ENCODE assay signal across 1 cellular context in genomic region chr1:248840946-248841345, GRCh38.
TF ChIP-seq lines count a peak whose summit lies in the region.

No MANE protein-coding gene starts in this region.

TF ChIP-seq in K562, 482 proteins besides CTCF, POLR2A, EP300 and RAD21:
- TF ChIP-seq MAFG (tag; conservative IDR thresholded peaks at IDR 0.05) (no peak), RAD51 (IDR thresholded peaks at IDR 0.05; ENCODE audit: borderline replicate concordance, low read depth) (no peak), ZNF764 (CRISPR knock-in tag; IDR thresholded peaks at IDR 0.05; ENCODE audit: low read depth) (no peak), ZNF778 (CRISPR knock-in tag; IDR thresholded peaks at IDR 0.05) (no peak), PTBP1 (IDR thresholded peaks at IDR 0.05; ENCODE audit: low read depth, low read length) (no peak), ZNF785 (CRISPR knock-in tag; IDR thresholded peaks at IDR 0.05) (no peak), ZNF449 (CRISPR knock-in tag; IDR thresholded peaks at IDR 0.05) (no peak), THAP7 (CRISPR knock-in tag; IDR thresholded peaks at IDR 0.05) (no peak), TRIM24 (IDR thresholded peaks at IDR 0.05) (no peak), NCOA6 (IDR thresholded peaks at IDR 0.05) (no peak), KDM4B (IDR thresholded peaks at IDR 0.05; ENCODE audit: borderline replicate concordance in 2 of 2, low read depth in 1 of 2) (no peak), SMARCA4 (IDR thresholded peaks at IDR 0.05) (no peak), ZNF224 (CRISPR knock-in tag; IDR thresholded peaks at IDR 0.05) (no peak), ZNF830 (CRISPR knock-in tag; IDR thresholded peaks at IDR 0.05) (no peak), SIN3A (IDR thresholded peaks at IDR 0.05; ENCODE audit: borderline replicate concordance in 2 of 2, control insufficient read depth in 1 of 2, low read depth in 2 of 2, low read length in 2 of 2) (no peak), FUS (optimal IDR thresholded peaks at IDR 0.05; ENCODE audit: low read depth, low read length) (no peak)
- TF ChIP-seq, protein P1, sequence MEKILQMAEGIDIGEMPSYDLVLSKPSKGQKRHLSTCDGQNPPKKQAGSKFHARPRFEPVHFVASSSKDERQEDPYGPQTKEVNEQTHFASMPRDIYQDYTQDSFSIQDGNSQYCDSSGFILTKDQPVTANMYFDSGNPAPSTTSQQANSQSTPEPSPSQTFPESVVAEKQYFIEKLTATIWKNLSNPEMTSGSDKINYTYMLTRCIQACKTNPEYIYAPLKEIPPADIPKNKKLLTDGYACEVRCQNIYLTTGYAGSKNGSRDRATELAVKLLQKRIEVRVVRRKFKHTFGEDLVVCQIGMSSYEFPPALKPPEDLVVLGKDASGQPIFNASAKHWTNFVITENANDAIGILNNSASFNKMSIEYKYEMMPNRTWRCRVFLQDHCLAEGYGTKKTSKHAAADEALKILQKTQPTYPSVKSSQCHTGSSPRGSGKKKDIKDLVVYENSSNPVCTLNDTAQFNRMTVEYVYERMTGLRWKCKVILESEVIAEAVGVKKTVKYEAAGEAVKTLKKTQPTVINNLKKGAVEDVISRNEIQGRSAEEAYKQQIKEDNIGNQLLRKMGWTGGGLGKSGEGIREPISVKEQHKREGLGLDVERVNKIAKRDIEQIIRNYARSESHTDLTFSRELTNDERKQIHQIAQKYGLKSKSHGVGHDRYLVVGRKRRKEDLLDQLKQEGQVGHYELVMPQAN (IDR thresholded peaks at IDR 0.05; ENCODE audit: borderline replicate concordance), result no peak
- TF ChIP-seq, protein P2, sequence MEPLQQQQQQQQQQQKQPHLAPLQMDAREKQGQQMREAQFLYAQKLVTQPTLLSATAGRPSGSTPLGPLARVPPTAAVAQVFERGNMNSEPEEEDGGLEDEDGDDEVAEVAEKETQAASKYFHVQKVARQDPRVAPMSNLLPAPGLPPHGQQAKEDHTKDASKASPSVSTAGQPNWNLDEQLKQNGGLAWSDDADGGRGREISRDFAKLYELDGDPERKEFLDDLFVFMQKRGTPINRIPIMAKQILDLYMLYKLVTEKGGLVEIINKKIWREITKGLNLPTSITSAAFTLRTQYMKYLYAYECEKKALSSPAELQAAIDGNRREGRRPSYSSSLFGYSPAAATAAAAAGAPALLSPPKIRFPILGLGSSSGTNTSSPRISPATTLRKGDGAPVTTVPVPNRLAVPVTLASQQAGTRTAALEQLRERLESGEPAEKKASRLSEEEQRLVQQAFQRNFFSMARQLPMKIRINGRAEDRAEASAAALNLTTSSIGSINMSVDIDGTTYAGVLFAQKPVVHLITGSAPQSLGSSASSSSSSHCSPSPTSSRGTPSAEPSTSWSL (CRISPR knock-in tag; IDR thresholded peaks at IDR 0.05; ENCODE audit: borderline replicate concordance), result no peak
